ENCODE assay signal across 8 cellular contexts in the genomic region with DNA sequence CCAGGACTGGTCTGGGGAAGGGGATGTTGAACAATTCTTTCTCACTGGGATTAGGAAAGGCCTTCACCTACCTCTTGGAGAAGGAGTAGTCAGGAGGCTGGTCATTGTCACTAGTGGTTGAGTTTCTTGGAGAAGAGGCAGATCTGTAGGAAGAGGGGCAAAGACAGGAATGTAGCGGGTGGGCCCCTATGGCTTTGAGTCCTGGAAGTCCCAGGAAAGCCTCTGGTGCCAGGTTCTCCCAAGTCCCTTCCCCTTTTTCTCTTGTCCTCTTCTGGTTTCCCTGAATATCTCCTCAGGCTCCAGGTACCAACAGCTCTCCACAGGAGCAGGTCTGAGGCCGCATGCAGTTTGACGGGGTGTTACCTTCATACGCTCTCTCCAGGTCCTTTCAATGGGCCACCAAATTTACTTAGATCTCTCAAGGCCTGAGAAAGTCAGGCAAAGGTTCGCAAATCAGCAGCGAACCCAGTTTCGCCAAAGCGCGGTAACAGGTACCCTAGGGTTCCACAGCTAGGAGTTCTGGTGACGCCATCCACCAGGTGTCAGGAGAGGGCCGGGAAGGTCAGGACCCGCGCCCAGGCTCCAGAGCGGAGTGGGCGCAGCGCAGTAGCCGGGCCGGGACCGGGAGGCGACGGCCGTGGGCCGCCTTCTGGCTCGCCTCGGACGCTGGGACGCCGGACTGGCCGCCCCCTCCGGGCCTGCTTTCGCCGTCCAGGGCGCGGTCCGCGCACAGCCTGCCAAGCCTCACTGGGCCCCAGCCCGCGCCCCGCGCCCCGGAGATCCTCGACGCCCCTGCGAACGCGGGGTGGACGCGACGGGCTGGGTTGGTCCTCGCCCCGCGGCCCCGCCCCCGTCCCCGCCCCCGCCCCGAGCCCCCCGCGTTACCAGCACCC. TPM values are rescaled to one million over a fixed set of nuclear protein-coding genes. Genes with fewer than 3 reads are reported as not detected.
DNase-seq lines count a peak whose midpoint lies in the region; ATAC-seq and TF ChIP-seq lines count a peak whose summit lies in the region.

No MANE protein-coding gene starts in this region.

- ATAC-seq in HG02759 (IDR thresholded peaks at IDR 0.05; ENCODE audit: unreplicated experiment) = peak; percentile 46
- ATAC-seq in psoas muscle = peak; percentile 58 to 73 (median 64)

- BruUV-seq in OCI-LY7 (replicated peaks; lab: Mats Ljungman, UMichigan) = no TSS peak

- peak; percentile 40 for DNase-seq in OCI-LY7 (ENCODE audit: low spot score)
- DNase-seq in activated effector memory CD4-positive, alpha-beta T cell treated with anti-CD3 and anti-CD28 coated beads, Interleukin-2, amount 50 U/mL, for 16 hours = peak; percentile 84
- DNase-seq in head of caudate nucleus = peak in 35 of 42 donors; percentile 4 to 64 (median 26)
- DNase-seq in psoas muscle = peak; percentile 31 to 60
- DNase-seq in NOMO-1 treated with dmso at 0.1 percent for 144 hours (lab: John Stamatoyannopoulos, UW; ENCODE audit: unreplicated experiment) = no peak
- no peak for DNase-seq in NCI-H2081 (lab: John Stamatoyannopoulos, UW)

- H3K79me2 ChIP-seq in OCI-LY7 (ENCODE audit: insufficient read depth, low read depth, low read length) = no peaks in the 10 kb centered on the region

- H3K4me1 ChIP-seq in OCI-LY7 (ENCODE audit: insufficient read depth, low read length, poor library complexity, severe bottlenecking) = peaks cover 8% of the 10 kb centered on the region
- H3K4me1 ChIP-seq in psoas muscle = no peaks in the 10 kb centered on the region

- H3K4me3 ChIP-seq in OCI-LY7 (ENCODE audit: low read depth, low read length, poor library complexity, severe bottlenecking) (peak overlapping the region; percentile 70), psoas muscle (peak overlapping the region; percentile 77)

- TF ChIP-seq CTCF in GM12872 (IDR thresholded peaks at IDR 0.05; ENCODE audit: insufficient read depth, low read depth, low read length) (peak; percentile 55), OCI-LY7 (conservative IDR thresholded peaks at IDR 0.05; ENCODE audit: low read length) (peak; percentile 74), psoas muscle (IDR thresholded peaks at IDR 0.05) (peak; percentile 30)

- intact Hi-C loops in OCI-LY7 (cut with micrococcal nuclease; ENCODE audit: unreplicated experiment) = loop anchor here (1.0 to 2.0 kb wide), 2 partner anchors 53 to 72 kb away; no protein-coding TSS in a partner anchor
- intact Hi-C loops in head of caudate nucleus (cut with DNase I) = no loop called here
- intact Hi-C loops in psoas muscle (cut with DNase I) = loop anchor here (5.0 kb wide), 2 partner anchors 73 to 263 kb away; no protein-coding TSS in a partner anchor

- peaks cover 0 to 29% (median 0%) of the 10 kb centered on the region in 3 donors for H3K27me3 ChIP-seq in psoas muscle (ENCODE audit: insufficient read depth in 3 of 3, low read length in 2 of 3)

- H3K9me3 ChIP-seq in OCI-LY7 (ENCODE audit: low read length) (no peaks in the 10 kb centered on the region), psoas muscle (no peaks in the 10 kb centered on the region)

- peak overlapping the region; percentile 89 for H3K4me2 ChIP-seq in OCI-LY7 (ENCODE audit: low read length)

- CTCF ChIA-PET in OCI-LY7 (lab: Charles Lee; ENCODE audit: unreplicated experiment) = interaction anchor here (1.0 kb wide), 1 partner anchor 72 kb away, joined by 12 read pairs; no protein-coding TSS in a partner anchor

- no peaks in the 10 kb centered on the region for H4K20me1 ChIP-seq in OCI-LY7 (ENCODE audit: insufficient read depth, low read length)

- 13 to 34% (median 19%) methylated on average over 19 to 59 of the region's 59 CpGs for WGBS in psoas muscle, 3 donors

- no peak overlapping the region for H2AFZ ChIP-seq in OCI-LY7 (ENCODE audit: low read length)

- POLR2A ChIA-PET in OCI-LY7 (lab: Charles Lee) = interaction anchor here (1.0 kb wide), 1 partner anchor 31 kb away, joined by 4 read pairs; a partner anchor contains a TSS

- H3K9me2 ChIP-seq in OCI-LY7 (ENCODE audit: insufficient read depth, low read length) = no peaks in the 10 kb centered on the region

- H3K36me3 ChIP-seq in OCI-LY7 (ENCODE audit: insufficient read depth, low read length) = no peaks in the 10 kb centered on the region
- no peaks in the 10 kb centered on the region for H3K36me3 ChIP-seq in psoas muscle (ENCODE audit: insufficient read depth in 1 of 2, low read depth in 1 of 2)

- H3K27ac ChIP-seq in OCI-LY7 (ENCODE audit: low read depth, low read length, poor library complexity, severe bottlenecking) (no peak overlapping the region), psoas muscle (peak overlapping the region; percentile 36)

RNA-seq across cellular contexts. Expression of a gene that starts 0.8 kb away (rescaled TPM):
- not detected in 2 replicates for total RNA-seq in OCI-LY7 (2014; rRNA removed; shearing (Covaris generic))
- total RNA-seq in OCI-LY7 (2022) (1.9 and 2.6 TPM in 2 replicates), psoas muscle (1 to 10 TPM; 1.8 to 2.9 (median 2.2) TPM)
- polyA plus RNA-seq in psoas muscle = 1 to 10 TPM; 2.1 to 5.2 (median 2.4) TPM

RNA-seq across cellular contexts. Expression of a gene that starts 30.8 kb away (rescaled TPM):
- 101 and 137 TPM in 2 replicates for total RNA-seq in OCI-LY7 (2014; rRNA removed; shearing (Covaris generic))
- total RNA-seq in OCI-LY7 (2022) = 131 and 153 TPM in 2 replicates
- total RNA-seq in psoas muscle = 100 to 1,000 TPM in 2 of 4 donors, 10 to 100 TPM in 2; 62.4 to 157 (median 105) TPM
- 100 to 1,000 TPM; 149 to 217 (median 199) TPM for polyA plus RNA-seq in psoas muscle

RNA-seq across cellular contexts. Expression of a gene that starts 51.6 kb away (rescaled TPM):
- 1.2 and 2.6 TPM in 2 replicates for total RNA-seq in OCI-LY7 (2014; rRNA removed; shearing (Covaris generic))
- total RNA-seq in OCI-LY7 (2022) = 5.0 and 5.5 TPM in 2 replicates
- 10 to 100 TPM in 3 of 4 donors, 1 to 10 TPM in 1; 7.3 to 20.9 (median 14.5) TPM for total RNA-seq in psoas muscle
- polyA plus RNA-seq in psoas muscle = 10 to 100 TPM in 1 of 3 donors, 1 to 10 TPM in 2; 2.3 to 10.3 (median 8.7) TPM

RNA-seq across cellular contexts. Expression of a gene that starts 54.6 kb away (rescaled TPM):
- total RNA-seq in OCI-LY7 (2014; rRNA removed; shearing (Covaris generic)) = 0.31 and 0.88 TPM in 2 replicates
- 9.7 and 14.7 TPM in 2 replicates for total RNA-seq in OCI-LY7 (2022)
- total RNA-seq in psoas muscle = 1 to 10 TPM in 3 of 4 donors, under 1 TPM in 1; 0.81 to 2.0 (median 1.4) TPM
- under 1 TPM; 0.37 to 0.47 (median 0.40) TPM for polyA plus RNA-seq in psoas muscle

Comparison
In these comparisons a context has a peak if more than half of its experiments do, and no peak if none do; other contexts are left out.
1. DNase-seq: peak in OCI-LY7 (single experiment), activated effector memory CD4-positive, alpha-beta T cell treated with anti-CD3 and anti-CD28 coated beads, Interleukin-2, amount 50 U/mL, for 16 hours (single experiment), head of caudate nucleus (35 of 42) and psoas muscle (2 of 2); none in NOMO-1 treated with dmso at 0.1 percent for 144 hours (single experiment) and NCI-H2081 (0 of 2).
2. Peak in every context shown above with its lines, with median percentiles within 50 percentile points of each other: CTCF ChIP-seq.